9 cellular contexts compared by ENCODE assay signal in genomic region chr17:30600062-30600829, GRCh38.
DNase-seq lines count a peak whose midpoint lies in the region; ATAC-seq, FAIRE-seq and TF ChIP-seq lines count a peak whose summit lies in the region.
"Had no signal": no experiment of that assay in that cellular context is flagged by ENCODE, and none has a peak within 500 bp of the region (broad histone marks: within the 10 kb centered on the region; RNA-seq: fewer than 3 reads in every experiment).

No MANE protein-coding gene starts in this region.

- peak overlapping the region; percentile 60 for H3K27ac Mint-ChIP-seq in activated CD4-positive, alpha-beta T cell treated with anti-CD3 and anti-CD28 coated beads, Interleukin-2, amount 10 ng/mL, durations not matched to agents 24 days and 14 days

- peak overlapping the region; percentile 86 for H3K9ac ChIP-seq in HepG2 (ENCODE audit: insufficient read depth, low read depth, low read length)

- no peak for FAIRE-seq in HepG2 (lab: Jason Lieb, UNC)
- FAIRE-seq: endometrium had no signal

- peak in 1 of 2 experiments; percentile 62; a peak in 2 of 4 replicates for TF ChIP-seq POLR2A in HepG2 (IDR thresholded peaks at IDR 0.05; ENCODE audit: insufficient read depth in 1 of 2, low read depth in 2 of 2, low read length in 2 of 2)

- 0 out of 2 replicates have a peak, but pooled peaks cover 8% of the 10 kb centered on the region for H4K20me1 ChIP-seq in HepG2 (ENCODE audit: insufficient read depth, low read length)

- H3K9me3 Mint-ChIP-seq in activated CD4-positive, alpha-beta T cell treated with anti-CD3 and anti-CD28 coated beads, Interleukin-2, amount 10 ng/mL, durations not matched to agents 24 days and 14 days = no peaks in the 10 kb centered on the region

- TF ChIP-seq RAD21 in HepG2 (CRISPR knock-in tag; IDR thresholded peaks at IDR 0.05) = peak; percentile 52

- TF ChIP-seq EP300 in HepG2 (IDR thresholded peaks at IDR 0.05; ENCODE audit: low read depth in 2 of 2, low read length in 2 of 2) (no peak), HepG2 (CRISPR knock-in tag; IDR thresholded peaks at IDR 0.05; ENCODE audit: borderline replicate concordance) (no peak)

- H3K4me1 ChIP-seq in HepG2 (ENCODE audit: insufficient read depth, low read length) = peaks cover 48% of the 10 kb centered on the region

- peak overlapping the region; percentile 83 for H3K4me2 ChIP-seq in HepG2 (ENCODE audit: low read depth, low read length)

- peak overlapping the region; percentile 91 for H3K27ac ChIP-seq in HepG2 (ENCODE audit: extremely low read length, insufficient read depth, low read length)

- WGBS in HepG2 (ENCODE audit: low lambda C conversion rate) = under 1% methylated on average over 21 of the region's 78 CpGs

- H3K36me3 Mint-ChIP-seq in activated CD4-positive, alpha-beta T cell treated with anti-CD3 and anti-CD28 coated beads, Interleukin-2, amount 10 ng/mL, durations not matched to agents 24 days and 14 days (ENCODE audit: low read depth) = no peaks in the 10 kb centered on the region

- H3K9me3 ChIP-seq in HepG2 (ENCODE audit: low read length) = no peaks in the 10 kb centered on the region

- DNase-seq in BJ (ENCODE audit: low read depth) (no peak), NCI-H460 (ENCODE audit: extremely low read depth, low read depth) (peak; percentile 79), dermis blood vessel endothelial cell (peak; percentile 81), HepG2 (ENCODE audit: low spot score) (peak; percentile 64)
- peak; percentile 88 for DNase-seq in activated CD4-positive, alpha-beta T cell treated with anti-CD3 and anti-CD28 coated beads, Interleukin-2, amount 10 ng/mL, durations not matched to agents 24 days and 14 days
- DNase-seq in stimulated activated CD4-positive, alpha-beta T cell treated with anti-CD3 and anti-CD28 coated beads, Interleukin-2, amount 100 ng/mL, for 48 hours = peak; percentile 58 to 62

- H3K4me3 Mint-ChIP-seq in activated CD4-positive, alpha-beta T cell treated with anti-CD3 and anti-CD28 coated beads, Interleukin-2, amount 10 ng/mL, durations not matched to agents 24 days and 14 days = peak overlapping the region; percentile 96

- peak; percentile 78 for TF ChIP-seq CTCF in BJ (IDR thresholded peaks at IDR 0.05; ENCODE audit: insufficient read depth, low read depth, low read length)
- TF ChIP-seq CTCF in HepG2 (CRISPR knock-in tag; IDR thresholded peaks at IDR 0.05) = peak; percentile 61

- H3K36me3 ChIP-seq in BJ (ENCODE audit: control insufficient read depth, insufficient read depth, low read length) (no peaks in the 10 kb centered on the region), HepG2 (replicated peaks in 1 of 2; ENCODE audit: control insufficient read depth in 1 of 2, insufficient read depth in 2 of 2, low read length in 2 of 2) (no peaks in the 10 kb centered on the region)

- no peak overlapping the region for H2AFZ ChIP-seq in HepG2 (ENCODE audit: low read length)

- CTCF ChIA-PET in BJ (lab: Yijun Ruan, JAX) = interaction anchor here (0.7 to 2.1 kb wide), 5 partner anchors 13 to 126 kb away, joined by 3 to 6 read pairs (median 3); partner anchors contain the start of gene GOSR1
- CTCF ChIA-PET in HepG2 (lab: Yijun Ruan, JAX; ENCODE audit: low intra/inter-chr PET ratio, low total read pairs) = no interaction called here

- POLR2A ChIA-PET in BJ (lab: Charles Lee) = interaction anchor here (1.0 kb wide), 1 partner anchor 109 kb away, joined by 3 read pairs; no protein-coding TSS in a partner anchor
- POLR2A ChIA-PET in HepG2 (lab: Yijun Ruan, JAX) = interaction anchor here (0.6 to 1.6 kb wide), 7 partner anchors 9 to 255 kb away, joined by 3 to 10 read pairs (median 4); partner anchors contain the start of gene GOSR1

- peaks cover 15% of the 10 kb centered on the region for H3K4me1 Mint-ChIP-seq in activated CD4-positive, alpha-beta T cell treated with anti-CD3 and anti-CD28 coated beads, Interleukin-2, amount 10 ng/mL, durations not matched to agents 24 days and 14 days

- H3K27me3 ChIP-seq in BJ (ENCODE audit: control insufficient read depth, insufficient read depth, low read length) = no peaks in the 10 kb centered on the region
- H3K27me3 ChIP-seq in HepG2 (ENCODE audit: control insufficient read depth in 1 of 2, insufficient read depth in 2 of 2, low read length in 2 of 2) = no peaks in the 10 kb centered on the region; a peak in 1 of 5 replicates

- peaks cover 12% of the 10 kb centered on the region for H3K27me3 Mint-ChIP-seq in activated CD4-positive, alpha-beta T cell treated with anti-CD3 and anti-CD28 coated beads, Interleukin-2, amount 10 ng/mL, durations not matched to agents 24 days and 14 days

- BruUV-seq in HepG2 (replicated peaks; lab: Mats Ljungman, UMichigan) = TSS peak; percentile 83

- intact Hi-C loops in activated CD4-positive, alpha-beta T cell treated with anti-CD3 and anti-CD28 coated beads, Interleukin-2, amount 10 ng/mL, durations not matched to agents 24 days and 14 days (cut with micrococcal nuclease) = loop anchor here (5.0 kb wide), 1 partner anchor 117 kb away; no protein-coding TSS in a partner anchor
- intact Hi-C loops in HepG2 (cut with micrococcal nuclease; ENCODE audit: unreplicated experiment) = no loop called here

- peak overlapping the region; percentile 77 for H3K4me3 ChIP-seq in BJ (ENCODE audit: low read depth, low read length)
- H3K4me3 ChIP-seq in HepG2 (replicated peaks in 1 of 3; ENCODE audit: insufficient read depth in 1 of 3, low read depth in 2 of 3, low read length in 3 of 3) = peak overlapping the region; percentile 87 to 96 (median 94)

- ATAC-seq in GM19023 (IDR thresholded peaks at IDR 0.05; ENCODE audit: unreplicated experiment) = peak; percentile 81
- ATAC-seq in HG03159 (IDR thresholded peaks at IDR 0.05; ENCODE audit: unreplicated experiment) = peak; percentile 76
- peak; percentile 95 for ATAC-seq in HepG2

- in situ Hi-C loops in HepG2 (cut with HindIII; ENCODE audit: extremely low pct_ligation_motif_present, low pct_unique_long_range_greater_than_20kb) = no loop called here

- H3K79me2 ChIP-seq in HepG2 (ENCODE audit: insufficient read depth, low read length) = peaks cover 44% of the 10 kb centered on the region

TF ChIP-seq in HepG2, 621 proteins besides CTCF, POLR2A, EP300 and RAD21 (continues in another document):
- TF ChIP-seq, protein P1, sequence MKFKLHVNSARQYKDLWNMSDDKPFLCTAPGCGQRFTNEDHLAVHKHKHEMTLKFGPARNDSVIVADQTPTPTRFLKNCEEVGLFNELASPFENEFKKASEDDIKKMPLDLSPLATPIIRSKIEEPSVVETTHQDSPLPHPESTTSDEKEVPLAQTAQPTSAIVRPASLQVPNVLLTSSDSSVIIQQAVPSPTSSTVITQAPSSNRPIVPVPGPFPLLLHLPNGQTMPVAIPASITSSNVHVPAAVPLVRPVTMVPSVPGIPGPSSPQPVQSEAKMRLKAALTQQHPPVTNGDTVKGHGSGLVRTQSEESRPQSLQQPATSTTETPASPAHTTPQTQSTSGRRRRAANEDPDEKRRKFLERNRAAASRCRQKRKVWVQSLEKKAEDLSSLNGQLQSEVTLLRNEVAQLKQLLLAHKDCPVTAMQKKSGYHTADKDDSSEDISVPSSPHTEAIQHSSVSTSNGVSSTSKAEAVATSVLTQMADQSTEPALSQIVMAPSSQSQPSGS (CRISPR knock-in tag; IDR thresholded peaks at IDR 0.05) = no peak
- no peak for TF ChIP-seq CCAR2 (optimal IDR thresholded peaks at IDR 0.05; ENCODE audit: low read depth, low read length)
- TF ChIP-seq MAFK (conservative IDR thresholded peaks at IDR 0.05 in 1 of 2, IDR thresholded peaks at IDR 0.05 in 1 of 2; ENCODE audit: low read length in 2 of 2) = no peak
- 0 out of 2 replicates have a peak, but pooled peaks have one; percentile 81 for TF ChIP-seq BATF2 (CRISPR knock-in tag; IDR thresholded peaks at IDR 0.05)
- no peak for TF ChIP-seq TBL1XR1 (IDR thresholded peaks at IDR 0.05; ENCODE audit: borderline replicate concordance, low read length, partially characterized antibody)
- no peak for TF ChIP-seq ZSCAN31 (CRISPR knock-in tag; IDR thresholded peaks at IDR 0.05; ENCODE audit: low read depth)
- TF ChIP-seq ZNF770 (CRISPR knock-in tag; IDR thresholded peaks at IDR 0.05) = peak; percentile 81
- no peak for TF ChIP-seq PHB2 (IDR thresholded peaks at IDR 0.05; ENCODE audit: partially characterized antibody)
- no peak; the same call in 1 of the 2 replicates for TF ChIP-seq NFKBIZ (CRISPR knock-in tag; IDR thresholded peaks at IDR 0.05)
- TF ChIP-seq THYN1 (CRISPR knock-in tag; IDR thresholded peaks at IDR 0.05; ENCODE audit: borderline replicate concordance, low read depth) = no peak
- no peak for TF ChIP-seq FOXJ3 (CRISPR knock-in tag; IDR thresholded peaks at IDR 0.05; ENCODE audit: borderline replicate concordance)
- no peak for TF ChIP-seq MED13 (CRISPR knock-in tag; IDR thresholded peaks at IDR 0.05)
- TF ChIP-seq CENPT (CRISPR knock-in tag; IDR thresholded peaks at IDR 0.05; ENCODE audit: low read depth) = no peak
- no peak for TF ChIP-seq ZNF484 (CRISPR knock-in tag; IDR thresholded peaks at IDR 0.05; ENCODE audit: borderline replicate concordance, low read depth)
- TF ChIP-seq HOXA5 (CRISPR knock-in tag; IDR thresholded peaks at IDR 0.05) = 0 out of 2 replicates have a peak, but pooled peaks have one; percentile 21
- TF ChIP-seq TEAD3 (CRISPR knock-in tag; optimal IDR thresholded peaks at IDR 0.05; ENCODE audit: borderline replicate concordance) = peak; percentile 18
- TF ChIP-seq PRPF4 (IDR thresholded peaks at IDR 0.05; ENCODE audit: low read depth, low read length, poor library complexity, severe bottlenecking) = no peak
